Comparison of ENCODE assay signal across 13 cellular contexts in genomic region chr15:63800245-63800644, GRCh38.
"Had no signal": no experiment of that assay in that cellular context is flagged by ENCODE, and none has a peak within 500 bp of the region (broad histone marks: within the 10 kb centered on the region; RNA-seq: fewer than 3 reads in every experiment).

No MANE protein-coding gene starts in this region.

- DNase-seq: activated CD4-positive, alpha-beta T cell treated with anti-CD3 and anti-CD28 coated beads, Interleukin-2, amount 50 U/mL, for 1 hour; activated naive CD4-positive, alpha-beta T cell; dorsolateral prefrontal cortex; endodermal cell; head of caudate nucleus; left colon; natural killer cell; nucleus accumbens; stimulated activated CD4-positive, alpha-beta T cell treated with anti-CD3 and anti-CD28 coated beads, Interleukin-2, amount 100 ng/mL, for 24 hours; thyroid gland had no signal

- H3K27ac ChIP-seq: ascending aorta, dorsolateral prefrontal cortex, SK-N-MC, thyroid gland had no signal

- H3K9me3 ChIP-seq: thyroid gland had no signal

- H3K27me3 ChIP-seq: ascending aorta, dorsolateral prefrontal cortex, thyroid gland had no signal

- H3K36me3 ChIP-seq: ascending aorta, thyroid gland had no signal

- ATAC-seq: left colon, natural killer cell, sciatic nerve had no signal

- H3K4me1 ChIP-seq: ascending aorta had no signal

- H3K4me3 ChIP-seq: ascending aorta, dorsolateral prefrontal cortex, SK-N-MC, thyroid gland had no signal
